8 cellular contexts compared by ENCODE assay signal in the genomic region with DNA sequence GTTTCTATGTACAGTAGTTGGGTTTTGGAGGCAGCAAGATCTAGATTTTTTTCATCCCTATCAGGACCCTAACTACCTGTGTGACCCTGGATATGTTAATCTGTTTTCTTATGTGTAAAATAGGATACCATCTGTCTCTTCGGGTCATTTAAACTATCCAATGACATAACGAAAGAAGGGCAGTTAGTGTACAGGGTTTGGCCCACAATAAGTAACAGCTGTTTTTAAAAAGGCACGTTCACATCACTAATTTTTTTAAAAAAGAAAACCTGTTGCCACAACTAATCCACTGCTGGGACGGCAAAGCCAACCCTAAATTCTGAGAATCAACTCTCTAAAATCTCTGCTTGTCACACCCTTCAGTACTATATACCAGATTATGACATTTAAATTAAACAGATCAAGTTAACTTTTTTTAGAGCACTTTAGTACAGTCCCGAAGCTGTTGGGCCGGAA. TPM values are rescaled to one million over a fixed set of nuclear protein-coding genes. Genes with fewer than 3 reads are reported as not detected.
DNase-seq lines count a peak whose midpoint lies in the region; ATAC-seq and TF ChIP-seq lines count a peak whose summit lies in the region.

No MANE protein-coding gene starts in this region.

- peaks cover 20% of the 10 kb centered on the region for H3K27me3 Mint-ChIP-seq in activated naive CD4-positive, alpha-beta T cell treated with anti-CD3 and anti-CD28 coated beads, Interleukin-2, amount 10 ng/mL, durations not matched to agents 7 days and 5 days
- H3K27me3 Mint-ChIP-seq in effector memory CD8-positive, alpha-beta T cell = peaks cover 0 to 5% of the 10 kb centered on the region in 2 donors

- H3K4me3 Mint-ChIP-seq in activated naive CD4-positive, alpha-beta T cell treated with anti-CD3 and anti-CD28 coated beads, Interleukin-2, amount 10 ng/mL, durations not matched to agents 7 days and 5 days = peak overlapping the region; percentile 97
- H3K4me3 Mint-ChIP-seq in effector memory CD8-positive, alpha-beta T cell = peak overlapping the region; percentile 95 to 96

- no peaks in the 10 kb centered on the region for H3K9me3 ChIP-seq in ovary

- H3K27ac Mint-ChIP-seq in activated naive CD4-positive, alpha-beta T cell treated with anti-CD3 and anti-CD28 coated beads, Interleukin-2, amount 10 ng/mL, durations not matched to agents 7 days and 5 days = peak overlapping the region; percentile 92
- H3K27ac Mint-ChIP-seq in effector memory CD8-positive, alpha-beta T cell = peak overlapping the region; percentile 96 to 97

- peaks cover 7% of the 10 kb centered on the region for H3K36me3 Mint-ChIP-seq in activated naive CD4-positive, alpha-beta T cell treated with anti-CD3 and anti-CD28 coated beads, Interleukin-2, amount 10 ng/mL, durations not matched to agents 7 days and 5 days
- peaks cover 6% of the 10 kb centered on the region for H3K36me3 Mint-ChIP-seq in effector memory CD8-positive, alpha-beta T cell (ENCODE audit: insufficient read depth)

- TF ChIP-seq POLR2A in NB4 (IDR thresholded peaks at IDR 0.05; ENCODE audit: extremely low read depth, insufficient read length) (no peak), ovary (IDR thresholded peaks at IDR 0.05) (no peak)

- H3K4me1 ChIP-seq in ovary (ENCODE audit: insufficient read depth) = no peaks in the 10 kb centered on the region

- H3K27me3 ChIP-seq in ovary = no peaks in the 10 kb centered on the region

- WGBS in ovary, 3 donors = 0 to 3% (median 2%) methylated on average over 6 of the region's 6 CpGs

- peak overlapping the region; percentile 81 for H3K4me3 ChIP-seq in NB4 (ENCODE audit: low read depth, low read length)
- H3K4me3 ChIP-seq in ovary = peak overlapping the region; percentile 83

- no peak for DNase-seq in activated naive CD4-positive, alpha-beta T cell treated with anti-CD3 and anti-CD28 coated beads, Interleukin-2, amount 10 ng/mL, durations not matched to agents 7 days and 5 days
- no peak for DNase-seq in activated naive CD4-positive, alpha-beta T cell treated with Interleukin-2 at 50 U/mL for 16 hours
- DNase-seq in NB4 (ENCODE audit: low read depth) (no peak), ovary (no peak), NCI-H2107 (lab: John Stamatoyannopoulos, UW) (no peak)
- DNase-seq in effector memory CD8-positive, alpha-beta T cell = no peak
- DNase-seq in activated effector memory CD4-positive, alpha-beta T cell treated with anti-CD3 and anti-CD28 coated beads, Interleukin-2, amount 50 U/mL, for 16 hours = no peak

- H3K27ac ChIP-seq in ovary = peak overlapping the region; percentile 54 to 77

- CTCF ChIA-PET in activated naive CD4-positive, alpha-beta T cell treated with anti-CD3 and anti-CD28 coated beads, Interleukin-2, amount 10 ng/mL, durations not matched to agents 7 days and 5 days (lab: Charles Lee) = no interaction called here

- TF ChIP-seq CTCF in NB4 (IDR thresholded peaks at IDR 0.05; ENCODE audit: low read depth, low read length) (no peak), ovary (IDR thresholded peaks at IDR 0.05) (no peak)

- TF ChIP-seq EP300 in ovary (IDR thresholded peaks at IDR 0.05) = no peak

- H3K4me1 Mint-ChIP-seq in activated naive CD4-positive, alpha-beta T cell treated with anti-CD3 and anti-CD28 coated beads, Interleukin-2, amount 10 ng/mL, durations not matched to agents 7 days and 5 days = peaks cover 15% of the 10 kb centered on the region
- H3K4me1 Mint-ChIP-seq in effector memory CD8-positive, alpha-beta T cell (ENCODE audit: low read depth in 2 of 2) = peaks cover 0 to 7% of the 10 kb centered on the region in 2 donors

- H3K9me3 Mint-ChIP-seq in activated naive CD4-positive, alpha-beta T cell treated with anti-CD3 and anti-CD28 coated beads, Interleukin-2, amount 10 ng/mL, durations not matched to agents 7 days and 5 days = no peaks in the 10 kb centered on the region
- H3K9me3 Mint-ChIP-seq in effector memory CD8-positive, alpha-beta T cell = no peaks in the 10 kb centered on the region

- ATAC-seq in effector memory CD8-positive, alpha-beta T cell (replicated peaks) = no peak
- ATAC-seq in HG03565 (IDR thresholded peaks at IDR 0.05; ENCODE audit: unreplicated experiment) = no peak

- H3K36me3 ChIP-seq in ovary = no peaks in the 10 kb centered on the region

- intact Hi-C loops in ovary (cut with DNase I) = no loop called here

RNA-seq across cellular contexts. Expression of a gene that starts 0.9 kb away (rescaled TPM):
- total RNA-seq in ovary = 10 to 100 TPM; 24.4 to 44.6 (median 36.2) TPM
- 10 to 100 TPM; 18.0 to 29.4 TPM for polyA plus RNA-seq in ovary

RNA-seq across cellular contexts. Expression of a gene that starts 51.7 kb away (rescaled TPM):
- not detected for total RNA-seq in ovary
- not detected for polyA plus RNA-seq in ovary
